In genomic region chr6:37058984-37059343, GRCh38 we compare ENCODE assay signal across 10 cellular contexts. TPM values are rescaled to one million over a fixed set of nuclear protein-coding genes. Genes with fewer than 3 reads are reported as not detected.
DNase-seq lines count a peak whose midpoint lies in the region; ATAC-seq and TF ChIP-seq lines count a peak whose summit lies in the region.
"Not testable (repeated sequence)": the region's sequence is repeated elsewhere in the genome, so short reads cannot be mapped to it uniquely, and the experiment has no call there.
"Had no signal": no experiment of that assay in that cellular context is flagged by ENCODE, and none has a peak within 500 bp of the region (broad histone marks: within the 10 kb centered on the region; RNA-seq: fewer than 3 reads in every experiment).

No MANE protein-coding gene starts in this region.

- not testable (repeated sequence) for H3K27me3 Mint-ChIP-seq in HFFc6 (ENCODE audit: insufficient read depth); brain; osteocyte (ENCODE audit: unreplicated experiment)

- not testable (repeated sequence) for H3K9me3 ChIP-seq in A673 (ENCODE audit: low read depth, low read length, poor library complexity, severe bottlenecking); RWPE2 (ENCODE audit: severe bottlenecking); esophagus (ENCODE audit: control insufficient read depth in 2 of 2, insufficient read depth in 1 of 2, low read depth in 1 of 2, low read length in 1 of 2); right lobe of liver; stomach

- TF ChIP-seq EP300 in stomach (IDR thresholded peaks at IDR 0.05), result not testable (repeated sequence)

- ATAC-seq in RWPE2 (ENCODE audit: low read depth); right lobe of liver: not testable (repeated sequence)

- H3K36me3 ChIP-seq in A673 (ENCODE audit: insufficient read depth, low read length, poor library complexity, severe bottlenecking); RWPE2 (ENCODE audit: low read depth); esophagus (ENCODE audit: control insufficient read depth in 2 of 2, insufficient read depth in 2 of 2, low read length in 1 of 2); right lobe of liver; stomach: not testable (repeated sequence)

- POLR2A ChIA-PET in A673 (lab: Charles Lee; ENCODE audit: low non-redundant PET), result not testable (repeated sequence)

- intact Hi-C loops in A673 (cut with micrococcal nuclease; ENCODE audit: unreplicated experiment), result loop anchor here (1.0 kb wide), 1 partner anchor 112 kb away; no protein-coding TSS in a partner anchor
- intact Hi-C loops in right lobe of liver (cut with DNase I), result loop anchor here in 1 of 2 donors (5.0 kb wide), 1 partner anchor 113 kb away; the partner anchor contains the start of gene PIM1
- intact Hi-C loops in stomach (cut with DNase I; ENCODE audit: low total_unique reads), result not testable (repeated sequence)

- not testable (repeated sequence) for TF ChIP-seq CTCF in A673 (conservative IDR thresholded peaks at IDR 0.05; ENCODE audit: low read depth, low read length); HFFc6 (IDR thresholded peaks at IDR 0.05); RWPE2 (IDR thresholded peaks at IDR 0.05; ENCODE audit: poor library complexity, severe bottlenecking); brain (conservative IDR thresholded peaks at IDR 0.05); right lobe of liver (IDR thresholded peaks at IDR 0.05); osteocyte (IDR thresholded peaks at IDR 0.05); stomach (IDR thresholded peaks at IDR 0.05)

- peak overlapping the region; percentile 95 for H3K27ac Mint-ChIP-seq in HFFc6
- H3K27ac Mint-ChIP-seq in brain, result peak overlapping the region; percentile 68 to 97 (median 93)
- peak overlapping the region; percentile 96 for H3K27ac Mint-ChIP-seq in osteocyte (ENCODE audit: unreplicated experiment)

- H3K4me3 ChIP-seq in A673 (ENCODE audit: low read depth, low read length, poor library complexity, severe bottlenecking); RWPE2 (ENCODE audit: severe bottlenecking); esophagus (ENCODE audit: low read depth in 1 of 2, low read length in 2 of 2); right lobe of liver; stomach: not testable (repeated sequence)

- not testable (repeated sequence) for H3K27me3 ChIP-seq in A673 (replicated peaks; ENCODE audit: insufficient read depth, low read depth, low read length, poor library complexity); RWPE2 (ENCODE audit: insufficient read depth, poor library complexity, severe bottlenecking); esophagus (ENCODE audit: control insufficient read depth in 1 of 2, insufficient read depth in 2 of 2, low read length in 2 of 2); right lobe of liver; stomach

- H3K4me1 ChIP-seq in A673 (ENCODE audit: insufficient read depth, low read length, poor library complexity, severe bottlenecking), result peaks cover 14% of the 10 kb centered on the region
- H3K4me1 ChIP-seq in RWPE2 (ENCODE audit: insufficient read depth, poor library complexity, severe bottlenecking), result peaks cover 52% of the 10 kb centered on the region
- peaks cover 4 to 32% of the 10 kb centered on the region in 2 donors for H3K4me1 ChIP-seq in esophagus (ENCODE audit: control insufficient read depth in 2 of 2, insufficient read depth in 2 of 2, low read length in 1 of 2)
- H3K4me1 ChIP-seq in right lobe of liver, result peaks cover 0 to 34% (median 14%) of the 10 kb centered on the region in 4 donors
- peaks cover 18 to 47% (median 25%) of the 10 kb centered on the region in 4 donors for H3K4me1 ChIP-seq in stomach

- not testable (repeated sequence) for BruUV-seq in A673 (replicated peaks; lab: Mats Ljungman, UMichigan)

- not testable (repeated sequence) for H3K9me3 Mint-ChIP-seq in HFFc6; osteocyte (ENCODE audit: unreplicated experiment)
- H3K9me3 Mint-ChIP-seq in brain, result peaks cover 0 to 10% (median 0%) of the 10 kb centered on the region in 5 experiments

- H3K27ac ChIP-seq in A673 (ENCODE audit: low read depth, low read length, poor library complexity, severe bottlenecking) (peak overlapping the region; percentile 79), RWPE2 (ENCODE audit: poor library complexity, severe bottlenecking) (peak overlapping the region; percentile 97), esophagus (ENCODE audit: low read depth in 2 of 2, low read length in 1 of 2) (peak overlapping the region; percentile 95 to 98), right lobe of liver (peak overlapping the region in 2 of 3 donors; percentile 59 to 87), stomach (peak overlapping the region in 4 of 5 donors; percentile 67 to 81 (median 78))

- not testable (repeated sequence) for DNase-seq in A673 (ENCODE audit: low spot score); HFFc6; RWPE2 (ENCODE audit: low spot score); right lobe of liver; osteocyte (ENCODE audit: extremely low spot score, unreplicated experiment); stomach

- TF ChIP-seq POLR2A in right lobe of liver (IDR thresholded peaks at IDR 0.05); stomach (IDR thresholded peaks at IDR 0.05): not testable (repeated sequence)

- WGBS in esophagus, 2 donors, result 70 to 72% methylated on average over 5 of the region's 5 CpGs
- 95% methylated on average over 4 of the region's 5 CpGs for WGBS in right lobe of liver (ENCODE audit: insufficient coverage, low coverage, low lambda C conversion rate, missing lambda C conversion rate)
- WGBS in stomach, 5 donors, result 86 to 89% (median 89%) methylated on average over 5 of the region's 5 CpGs

- H3K4me3 Mint-ChIP-seq in HFFc6, result peak overlapping the region; percentile 78
- H3K4me3 Mint-ChIP-seq in brain, result peak overlapping the region in 3 of 5 experiments; percentile 18 to 47 (median 45)
- H3K4me3 Mint-ChIP-seq in osteocyte (ENCODE audit: unreplicated experiment), result not testable (repeated sequence)

- CTCF ChIA-PET in A673 (lab: Charles Lee), result not testable (repeated sequence)

- H3K36me3 Mint-ChIP-seq in HFFc6 (ENCODE audit: low read depth); brain; osteocyte (ENCODE audit: unreplicated experiment): not testable (repeated sequence)

- H3K4me1 Mint-ChIP-seq in HFFc6 (ENCODE audit: low read depth), result peaks cover 36% of the 10 kb centered on the region
- peaks cover 29% of the 10 kb centered on the region for H3K4me1 Mint-ChIP-seq in brain
- peaks cover 29% of the 10 kb centered on the region for H3K4me1 Mint-ChIP-seq in osteocyte (ENCODE audit: unreplicated experiment)

RNA-seq across cellular contexts. Expression of gene FGD2, which starts 53.5 kb away (rescaled TPM):
- total RNA-seq in A673 (2021) (not detected in 2 replicates), right lobe of liver (10 to 100 TPM in 2 of 6 experiments, 1 to 10 TPM in 4; 6.6 to 15.6 (median 9.6) TPM), osteocyte (not detected in 2 replicates), stomach (10 to 100 TPM in 2 of 5 donors, 1 to 10 TPM in 3; 2.6 to 34.5 (median 7.3) TPM)
- not detected for total RNA-seq in HFFc6 (2021; fragmentation: NEBNext Ultra II Directional; extraction: Animal tissue kit (Norgen Biotek cat#: 25700))
- polyA plus RNA-seq in brain (ENCODE audit: insufficient read depth, low read depth, low replicate concordance) (0.58 TPM), esophagus (1 to 10 TPM; 4.1 to 4.3 TPM), stomach (1 to 10 TPM; 2.7 to 3.5 (median 3.1) TPM)
- total RNA-seq: dermis microvascular lymphatic vessel endothelial cell, LHCN-M2 had no signal
